In the genomic region with DNA sequence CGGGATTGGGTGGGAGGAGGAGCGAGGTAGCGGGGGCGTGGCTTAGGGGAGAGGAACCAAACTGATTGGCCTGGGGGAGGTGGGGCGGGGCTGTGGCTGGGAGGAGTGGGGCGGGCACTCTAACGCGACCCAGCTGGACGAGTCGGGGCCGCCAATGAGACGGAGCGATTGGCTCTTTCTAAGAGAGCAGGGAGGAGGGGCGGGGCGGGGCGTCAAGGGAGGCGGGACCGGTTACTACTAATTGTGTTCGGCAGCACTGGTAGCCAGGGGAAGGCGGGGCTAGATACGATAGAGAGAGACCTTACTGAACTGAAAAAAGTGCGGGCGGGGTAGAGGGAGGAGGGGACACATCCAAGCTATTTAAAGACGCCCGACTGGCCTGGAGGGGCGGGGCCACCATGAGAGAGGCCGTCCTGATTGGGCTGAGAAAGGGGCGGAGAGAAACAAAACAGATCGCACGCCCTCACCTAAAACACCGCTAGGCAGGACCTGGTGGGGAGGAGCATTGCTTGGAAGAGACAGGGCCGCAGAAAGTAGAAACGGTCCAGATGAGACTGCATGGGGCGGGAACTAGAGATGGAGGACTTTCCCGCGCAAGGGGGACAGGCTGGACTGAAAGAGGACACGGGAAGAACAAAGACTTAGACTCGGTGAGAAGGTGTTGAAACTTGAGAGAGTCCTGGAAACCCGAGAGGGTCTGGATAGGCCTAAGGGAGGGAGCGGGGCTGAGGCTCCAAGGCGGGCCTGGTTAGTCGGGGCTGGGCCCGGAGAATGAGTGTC, we compare ENCODE assay signal across 8 cellular contexts. TPM values are rescaled to one million over a fixed set of nuclear protein-coding genes. Genes with fewer than 3 reads are reported as not detected.
DNase-seq lines count a peak whose midpoint lies in the region; ATAC-seq and TF ChIP-seq lines count a peak whose summit lies in the region.

Gene KCNC3, minus strand, starts transcription at position 232 of the 780 bp plus-strand sequence. CDS start 295 bp downstream, outside the sequence.

- no peaks in the 10 kb centered on the region for H3F3A ChIP-seq in GM23248 (ENCODE audit: insufficient read depth)

- H3K4me3 ChIP-seq in DND-41 (ENCODE audit: low read depth in 1 of 2, low read length in 2 of 2): no peak within 1 kb of the TSS
- peak within 1 kb of the TSS; percentile 56 for H3K4me3 ChIP-seq in GM23248
- H3K4me3 ChIP-seq in adipocyte (ENCODE audit: low read length): peak within 1 kb of the TSS; percentile 47
- peak within 1 kb of the TSS in 3 of 4 donors; percentile 19 to 48 (median 23) for H3K4me3 ChIP-seq in tibial nerve

- ATAC-seq in DND-41 (ENCODE audit: insufficient read depth, low read depth) (no peak), SK-N-SH treated with all-trans-retinoic acid at 6 μM for 48 hours (peak; percentile 81)

- H3K79me2 ChIP-seq in DND-41 (ENCODE audit: insufficient read depth, low read length): no peaks in the 10 kb centered on the region
- no peaks in the 10 kb centered on the region for H3K79me2 ChIP-seq in GM23248 (ENCODE audit: insufficient read depth)

- peak in 1 of 2 donors; percentile 67 for TF ChIP-seq EP300 in tibial nerve (IDR thresholded peaks at IDR 0.05)

- H3K9ac ChIP-seq in DND-41 (ENCODE audit: low read depth, low read length): no peak within 1 kb of the TSS
- no peak within 1 kb of the TSS for H3K9ac ChIP-seq in GM23248
- H3K9ac ChIP-seq in adipocyte (ENCODE audit: low read length): peak within 1 kb of the TSS; percentile 42

- TF ChIP-seq CTCF in DND-41 (IDR thresholded peaks at IDR 0.05; ENCODE audit: borderline replicate concordance, extremely low read depth, low read length, poor library complexity, severe bottlenecking) (no peak), tibial nerve (IDR thresholded peaks at IDR 0.05) (no peak)

- no peaks in the 10 kb centered on the region for H3K9me2 ChIP-seq in GM23248 (ENCODE audit: insufficient read depth)

- H3K9me3 ChIP-seq in DND-41 (ENCODE audit: insufficient read depth, low read length, severe bottlenecking) (no peaks in the 10 kb centered on the region), GM23248 (ENCODE audit: low read depth) (no peaks in the 10 kb centered on the region), adipocyte (ENCODE audit: control insufficient read depth, low read length) (no peaks in the 10 kb centered on the region), tibial nerve (no peaks in the 10 kb centered on the region)

- H3K4me2 ChIP-seq in DND-41 (ENCODE audit: insufficient read depth, low read length) (no peak within 1 kb of the TSS; the same call in 1 of the 2 replicates), GM23248 (ENCODE audit: unreplicated experiment) (peak within 1 kb of the TSS; percentile 77)

- peak; percentile 20 for DNase-seq in DND-41
- peak; percentile 95 for DNase-seq in GM23248
- peak; percentile 100 for DNase-seq in NAMALWA (ENCODE audit: low spot score)
- DNase-seq in adipocyte (ENCODE audit: low read depth): peak; percentile 89
- DNase-seq in cardiac septum (ENCODE audit: low spot score): peak; percentile 98
- peak; percentile 99 for DNase-seq in pons (ENCODE audit: low spot score)
- DNase-seq in tibial nerve (ENCODE audit: low spot score in 2 of 2): peak; percentile 90 to 94

- H3K36me3 ChIP-seq in DND-41 (ENCODE audit: insufficient read depth, low read length) (no peaks in the 10 kb centered on the region), GM23248 (ENCODE audit: low read depth) (no peaks in the 10 kb centered on the region), adipocyte (ENCODE audit: control insufficient read depth, insufficient read depth, low read length, severe bottlenecking) (no peaks in the 10 kb centered on the region), tibial nerve (no peaks in the 10 kb centered on the region)

- WGBS in GM23248 (ENCODE audit: low coverage in 1 of 2, low lambda C conversion rate in 2 of 2, missing lambda C conversion rate in 2 of 2), 2 experiments: 5% methylated on average over 22 to 43 of the region's 43 CpGs
- 1 to 2% methylated on average over 37 to 43 of the region's 43 CpGs for WGBS in tibial nerve, 2 donors

- no peaks in the 10 kb centered on the region for H3K27me3 ChIP-seq in DND-41 (ENCODE audit: insufficient read depth, low read length, poor library complexity)
- H3K27me3 ChIP-seq in GM23248 (replicated peaks; ENCODE audit: insufficient read depth): peaks cover 54% of the 10 kb centered on the region
- H3K27me3 ChIP-seq in adipocyte (replicated peaks; ENCODE audit: control insufficient read depth, insufficient read depth, low read length): peaks cover 42% of the 10 kb centered on the region
- peaks cover 0 to 77% of the 10 kb centered on the region in 2 donors for H3K27me3 ChIP-seq in tibial nerve

- H4K20me1 ChIP-seq in DND-41 (ENCODE audit: insufficient read depth, low read length) (no peaks in the 10 kb centered on the region), GM23248 (ENCODE audit: insufficient read depth) (no peaks in the 10 kb centered on the region)

- H3K27ac ChIP-seq in DND-41 (ENCODE audit: low read length) (no peak within 1 kb of the TSS), GM23248 (no peak within 1 kb of the TSS), tibial nerve (peak within 1 kb of the TSS; percentile 28 to 81 (median 70))

- intact Hi-C loops in cardiac septum (cut with DNase I): no loop called here

- TF ChIP-seq POLR2A in tibial nerve (IDR thresholded peaks at IDR 0.05): peak in 1 of 2 donors; percentile 59

- H3K4me1 ChIP-seq in DND-41 (ENCODE audit: insufficient read depth, low read length) (peaks cover 38% of the 10 kb centered on the region), GM23248 (ENCODE audit: insufficient read depth) (no peaks in the 10 kb centered on the region), adipocyte (ENCODE audit: control insufficient read depth, insufficient read depth, low read length) (peaks cover 13% of the 10 kb centered on the region), tibial nerve (peaks cover 0 to 68% (median 19%) of the 10 kb centered on the region in 4 donors)

- H2AFZ ChIP-seq in DND-41 (ENCODE audit: low read depth, low read length) (no peak within 1 kb of the TSS), GM23248 (peak within 1 kb of the TSS; percentile 58)

- in situ Hi-C loops in GM23248 (cut with MboI): no loop called here

TF ChIP-seq in SK-N-SH treated with all-trans-retinoic acid at 6 μM for 48 hours, 23 proteins besides CTCF, POLR2A, EP300 and RAD21:
- TF ChIP-seq PPARA (CRISPR knock-in tag; IDR thresholded peaks at IDR 0.05; ENCODE audit: borderline replicate concordance): no peak
- no peak for TF ChIP-seq OSR1 (CRISPR knock-in tag; IDR thresholded peaks at IDR 0.05)
- no peak for TF ChIP-seq PATZ1 (CRISPR knock-in tag; IDR thresholded peaks at IDR 0.05; ENCODE audit: borderline replicate concordance)
- no peak for TF ChIP-seq ZFP3 (CRISPR knock-in tag; IDR thresholded peaks at IDR 0.05)
- TF ChIP-seq ZFP30 (CRISPR knock-in tag; IDR thresholded peaks at IDR 0.05): no peak
- no peak for TF ChIP-seq CREB5 (CRISPR knock-in tag; IDR thresholded peaks at IDR 0.05; ENCODE audit: low read depth)
- no peak for TF ChIP-seq ZNF565 (CRISPR knock-in tag; conservative IDR thresholded peaks at IDR 0.05; ENCODE audit: low read depth)
- no peak for TF ChIP-seq ZC3H10 (CRISPR knock-in tag; IDR thresholded peaks at IDR 0.05)

RNA-seq across cellular contexts. Expression of gene KCNC3, which starts in this region (rescaled TPM):
- under 0.01 and 0.13 TPM in 2 replicates for total RNA-seq in GM23248 (2014; rRNA removed; shearing (Covaris generic))
- 0.04 TPM in 1 of 2 replicates, not detected in the other for polyA plus RNA-seq in GM23248 (2016; fragmentation: Nextera tagmentation; extraction: Ambion mirVana)
- total RNA-seq in cardiac septum (3.8 TPM), tibial nerve (1 to 10 TPM in 1 of 4 donors, under 1 TPM in 3; 0.21 to 1.2 (median 0.71) TPM)

Comparison
In these comparisons a context has a peak if more than half of its experiments do, and no peak if none do; other contexts are left out.
1. Peak in DNase-seq, H3K4me3 ChIP-seq and H3K4me2 ChIP-seq in GM23248; RNA of the gene not detected or under 1 TPM.
2. DNase-seq: peak in every context shown above with its lines; median percentile 100 in NAMALWA; 99 in pons; 98 in cardiac septum; 95 in GM23248; 92 in tibial nerve; 89 in adipocyte; 20 in DND-41.
3. H3K27ac ChIP-seq: peak in tibial nerve (4 of 4); none in DND-41 (single experiment) and GM23248 (single experiment).
4. H3K4me3 ChIP-seq: peak in adipocyte (single experiment) and tibial nerve (3 of 4); none in DND-41 (0 of 2).